8 cellular contexts compared by ENCODE assay signal in genomic region chr11:10770626-10771254, GRCh38. TPM values are rescaled to one million over a fixed set of nuclear protein-coding genes. Genes with fewer than 3 reads are reported as not detected.
DNase-seq lines count a peak whose midpoint lies in the region; ATAC-seq lines count a peak whose summit lies in the region.

No MANE protein-coding gene starts in this region.

- intact Hi-C loops in posterior cingulate gyrus (cut with DNase I), result loop anchor here (10.0 kb wide), 1 partner anchor 1014 kb away; no protein-coding TSS in a partner anchor

- in situ Hi-C loops in KBM-7 (cut with MboI; ENCODE audit: low pct_unique_long_range_greater_than_20kb, low sequenced_read_pairs), result no loop called here

- no peak for ATAC-seq in GM18511 (IDR thresholded peaks at IDR 0.05; ENCODE audit: unreplicated experiment)

- DNase-seq in NCI-H748 (lab: John Stamatoyannopoulos, UW; ENCODE audit: unreplicated experiment), result peak; percentile 35
- no peak for DNase-seq in NCI-H748 treated with DMSO at 0.1 percent for 48 hours (lab: John Stamatoyannopoulos, UW)
- DNase-seq in KBM-7, result peak; percentile 45
- DNase-seq in UCSD-AML1 (lab: John Stamatoyannopoulos, UW; ENCODE audit: unreplicated experiment), result peak; percentile 25
- peak; percentile 35 for DNase-seq in fibroblast of the conjunctiva (ENCODE audit: low read depth)
- peak in 6 of 10 donors; percentile 21 to 92 (median 59) for DNase-seq in posterior cingulate gyrus
- no peak for DNase-seq in occipital lobe (lab: John Stamatoyannopoulos, UW)

RNA-seq across cellular contexts. Expression of gene CTR9, which starts 19.7 kb away (rescaled TPM):
- total RNA-seq in occipital lobe, result 36.8 TPM

RNA-seq across cellular contexts. Expression of gene EIF4G2, which starts 38.0 kb away (rescaled TPM):
- total RNA-seq in occipital lobe, result 1,024 TPM

Comparison
In these comparisons a context has a peak if more than half of its experiments do, and no peak if none do; other contexts are left out.
1. DNase-seq: peak in NCI-H748 (single experiment), KBM-7 (single experiment), UCSD-AML1 (single experiment), fibroblast of the conjunctiva (single experiment) and posterior cingulate gyrus (6 of 10); none in NCI-H748 treated with DMSO at 0.1 percent for 48 hours (single experiment) and occipital lobe (single experiment).